In the genomic region with DNA sequence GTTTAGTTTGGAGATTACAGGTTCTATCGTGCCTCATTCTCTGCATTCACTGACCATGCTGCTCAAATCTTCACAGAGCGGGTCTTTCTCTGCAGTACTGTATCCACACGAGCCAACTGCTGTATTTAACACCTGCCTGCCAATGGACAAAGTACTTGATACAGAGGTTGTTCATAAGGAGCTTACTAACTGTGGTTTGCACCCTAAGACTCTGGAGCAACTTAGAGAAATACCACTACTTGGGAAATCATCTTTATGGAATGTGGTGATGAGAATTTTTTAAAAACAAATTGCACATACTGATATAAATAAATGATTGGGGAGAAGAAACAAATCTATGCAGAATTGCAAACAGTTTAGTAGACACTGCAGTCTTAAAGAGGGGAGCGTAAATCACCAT, we compare ENCODE assay signal across 17 cellular contexts.
"Had no signal": no experiment of that assay in that cellular context is flagged by ENCODE, and none has a peak within 500 bp of the region (broad histone marks: within the 10 kb centered on the region; RNA-seq: fewer than 3 reads in every experiment).

No MANE protein-coding gene starts in this region.

- DNase-seq: cortex of kidney; dorsolateral prefrontal cortex; effector memory CD4-positive, alpha-beta T cell; foreskin fibroblast; head of caudate nucleus; kidney glomerular epithelial cell; mesendoderm; naive B cell; nephron progenitor cell; sigmoid colon; small intestine; stimulated activated CD4-positive, alpha-beta T cell treated with anti-CD3 and anti-CD28 coated beads, Interleukin-12 subunit alpha, Interleukin-12 subunit beta, amount 100 ng/mL, for 4 hours; stimulated activated naive CD4-positive, alpha-beta T cell treated with Interleukin-2 at 50 U/mL for 16 hours; trophoblast cell had no signal

- H3K79me2 ChIP-seq: hepatocyte had no signal

- H3K4me1 ChIP-seq: gastroesophageal sphincter, right atrium auricular region, sigmoid colon had no signal

- H3K4me1 Mint-ChIP-seq: naive B cell had no signal

- H3K4me2 ChIP-seq: hepatocyte had no signal

- H3K36me3 Mint-ChIP-seq: naive B cell had no signal

- H3K9me3 ChIP-seq: gastroesophageal sphincter, right atrium auricular region, sigmoid colon had no signal

- H3K27ac ChIP-seq: dorsolateral prefrontal cortex, gastroesophageal sphincter, hepatocyte, right atrium auricular region, sigmoid colon had no signal

- H3K4me3 Mint-ChIP-seq: naive B cell, nephron progenitor cell had no signal

- H3K27ac Mint-ChIP-seq: naive B cell, nephron progenitor cell had no signal

- H3K4me3 ChIP-seq: dorsolateral prefrontal cortex, gastroesophageal sphincter, hepatocyte, right atrium auricular region, sigmoid colon had no signal

- H3K27me3 ChIP-seq: dorsolateral prefrontal cortex, gastroesophageal sphincter, hepatocyte, right atrium auricular region, sigmoid colon had no signal

- H2AFZ ChIP-seq: hepatocyte had no signal
